ENCODE assay signal across 18 cellular contexts in the genomic region with DNA sequence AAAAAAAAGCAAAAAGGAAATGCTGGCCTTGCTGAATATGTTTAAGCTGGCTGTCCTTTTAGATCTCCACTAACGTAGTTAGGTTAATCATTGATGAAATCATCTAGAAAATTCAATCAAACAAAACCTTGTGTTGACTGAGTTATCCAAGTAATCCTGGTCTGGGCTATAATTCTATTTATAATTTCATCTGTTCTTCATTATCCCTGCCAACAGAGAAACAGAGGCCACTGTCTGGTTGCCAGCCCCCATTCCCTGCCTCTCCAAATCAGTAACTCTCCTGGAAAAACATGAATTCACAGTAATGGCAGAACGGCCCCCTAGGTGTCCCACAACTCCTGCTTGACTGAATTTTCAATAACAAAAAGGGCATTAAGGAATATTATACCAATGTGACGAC. TPM values are rescaled to one million over a fixed set of nuclear protein-coding genes. Genes with fewer than 3 reads are reported as not detected.
DNase-seq lines count a peak whose midpoint lies in the region; ATAC-seq and TF ChIP-seq lines count a peak whose summit lies in the region.
"Had no signal": no experiment of that assay in that cellular context is flagged by ENCODE, and none has a peak within 500 bp of the region (broad histone marks: within the 10 kb centered on the region; RNA-seq: fewer than 3 reads in every experiment).

No MANE protein-coding gene starts in this region.

- H3K4me1 Mint-ChIP-seq in HFFc6 (ENCODE audit: low read depth) (peaks cover 85% of the 10 kb centered on the region), chondrocyte (ENCODE audit: low read depth) (peaks cover 41% of the 10 kb centered on the region)

- H3K9me3 Mint-ChIP-seq in HFFc6, result no peaks in the 10 kb centered on the region
- no peaks in the 10 kb centered on the region for H3K9me3 Mint-ChIP-seq in chondrocyte (ENCODE audit: low read depth)
- H3K9me3 Mint-ChIP-seq: WTC11 had no signal

- DNase-seq in BE2C (peak; percentile 70), HFFc6 (no peak), chondrocyte (ENCODE audit: low spot score) (no peak), myocyte (ENCODE audit: low read depth) (peak; percentile 20), NCI-H748 treated with DMSO at 0.1 percent for 48 hours (lab: John Stamatoyannopoulos, UW) (no peak), GM20000 (ENCODE audit: low spot score) (no peak), putamen (ENCODE audit: low spot score) (no peak)
- DNase-seq: DND-41, hypothalamus, left lung, NCI-H524 treated with DMSO at 0.1 percent for 48 hours, retina, SW 1271 had no signal

- H3K4me1 ChIP-seq in BE2C, result peaks cover 12% of the 10 kb centered on the region
- H3K4me1 ChIP-seq: BLaER1, breast epithelium had no signal

- no peaks in the 10 kb centered on the region for H3K9me3 ChIP-seq in BE2C
- H3K9me3 ChIP-seq: BLaER1, breast epithelium, left lung had no signal

- H3K36me3 Mint-ChIP-seq in HFFc6 (ENCODE audit: low read depth) (peaks cover 25% of the 10 kb centered on the region), chondrocyte (ENCODE audit: low read depth) (no peaks in the 10 kb centered on the region)
- H3K36me3 Mint-ChIP-seq: WTC11 had no signal

- H3K27me3 Mint-ChIP-seq in HFFc6 (ENCODE audit: insufficient read depth) (no peaks in the 10 kb centered on the region; the same call in 1 of the 2 replicates), chondrocyte (ENCODE audit: low read depth) (no peaks in the 10 kb centered on the region)

- no peak for ATAC-seq in GM18873 (IDR thresholded peaks at IDR 0.05; ENCODE audit: low FRiP score, unreplicated experiment)
- ATAC-seq: left lung, Panc1, WTC11 had no signal

- H3K36me3 ChIP-seq in BE2C, result no peaks in the 10 kb centered on the region
- H3K36me3 ChIP-seq: BLaER1, breast epithelium, left lung had no signal

- H3K4me3 Mint-ChIP-seq in HFFc6, result no peak overlapping the region
- H3K4me3 Mint-ChIP-seq in chondrocyte (ENCODE audit: unreplicated experiment), result no peak overlapping the region
- H3K4me3 Mint-ChIP-seq: WTC11 had no signal

- H3K27ac Mint-ChIP-seq in HFFc6, result peak overlapping the region; percentile 57
- peak overlapping the region; percentile 70 for H3K27ac Mint-ChIP-seq in chondrocyte (ENCODE audit: unreplicated experiment)
- H3K27ac Mint-ChIP-seq: WTC11 had no signal

- TF ChIP-seq CTCF in BE2C (IDR thresholded peaks at IDR 0.05; ENCODE audit: low read depth, low read length) (peak; percentile 58), HFFc6 (IDR thresholded peaks at IDR 0.05) (peak; percentile 39; the same call in 1 of the 2 replicates), chondrocyte (IDR thresholded peaks at IDR 0.05) (peak; percentile 57), GM20000 (IDR thresholded peaks at IDR 0.05; ENCODE audit: extremely low read depth, missing control alignments) (no peak)

- H3K27me3 ChIP-seq in BE2C, result no peaks in the 10 kb centered on the region
- H3K27me3 ChIP-seq: BLaER1, breast epithelium, left lung had no signal

- no peak overlapping the region for H3K4me3 ChIP-seq in BE2C (ENCODE audit: low read depth, low read length)
- H3K4me3 ChIP-seq: BLaER1, breast epithelium, left lung had no signal

RNA-seq across cellular contexts. Expression of a gene that starts 24.6 kb away (rescaled TPM):
- 0.52 TPM for polyA plus RNA-seq in BE2C (2012; ENCODE audit: insufficient read depth, insufficient read length, low read depth)
- total RNA-seq in HFFc6 (2021; fragmentation: NEBNext Ultra II Directional; extraction: Animal tissue kit (Norgen Biotek cat#: 25700)), result 10 to 100 TPM; 61.1 to 78.8 (median 75.8) TPM
- total RNA-seq in chondrocyte, result 14.3 to 22.9 TPM (median 18.5 TPM) in 3 replicates
- total RNA-seq in myocyte, result 16.5 and 25.0 TPM in 2 replicates
- polyA plus RNA-seq in myocyte (2012), result 7.8 TPM

Comparison
In these comparisons a context has a peak if more than half of its experiments do, and no peak if none do; other contexts are left out.
1. DNase-seq: peak in BE2C (single experiment) and myocyte (single experiment); none in HFFc6 (single experiment), chondrocyte (single experiment), NCI-H748 treated with DMSO at 0.1 percent for 48 hours (single experiment), GM20000 (single experiment) and putamen (single experiment).